In the genomic region with DNA sequence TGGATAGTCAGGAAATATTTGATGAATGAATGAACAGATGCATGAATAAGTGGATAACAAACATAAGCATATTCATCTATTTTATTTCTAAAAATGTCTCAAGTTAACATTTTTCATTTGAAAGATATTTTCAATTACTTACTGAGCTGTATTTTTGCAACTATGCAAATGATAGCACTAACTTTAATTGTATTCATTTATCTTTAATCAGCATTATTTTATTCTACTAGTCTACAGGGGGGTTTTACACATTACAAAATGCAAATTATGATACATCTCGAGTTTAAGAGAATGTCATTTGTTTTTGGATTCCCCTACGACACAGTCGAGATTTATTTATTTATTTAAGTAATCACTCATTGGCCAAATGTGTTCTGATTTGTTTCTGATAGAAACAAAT, we compare ENCODE assay signal across 2 cellular contexts.
TF ChIP-seq lines count a peak whose summit lies in the region.

No MANE protein-coding gene starts in this region.

TF ChIP-seq in HepG2, 621 proteins besides CTCF, POLR2A, EP300 and RAD21 (continued from another document):
- TF ChIP-seq, protein P1, sequence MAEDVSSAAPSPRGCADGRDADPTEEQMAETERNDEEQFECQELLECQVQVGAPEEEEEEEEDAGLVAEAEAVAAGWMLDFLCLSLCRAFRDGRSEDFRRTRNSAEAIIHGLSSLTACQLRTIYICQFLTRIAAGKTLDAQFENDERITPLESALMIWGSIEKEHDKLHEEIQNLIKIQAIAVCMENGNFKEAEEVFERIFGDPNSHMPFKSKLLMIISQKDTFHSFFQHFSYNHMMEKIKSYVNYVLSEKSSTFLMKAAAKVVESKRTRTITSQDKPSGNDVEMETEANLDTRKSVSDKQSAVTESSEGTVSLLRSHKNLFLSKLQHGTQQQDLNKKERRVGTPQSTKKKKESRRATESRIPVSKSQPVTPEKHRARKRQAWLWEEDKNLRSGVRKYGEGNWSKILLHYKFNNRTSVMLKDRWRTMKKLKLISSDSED (CRISPR knock-in tag; IDR thresholded peaks at IDR 0.05), result no peak
- TF ChIP-seq JUNB (CRISPR knock-in tag; IDR thresholded peaks at IDR 0.05; ENCODE audit: borderline replicate concordance), result no peak
- no peak for TF ChIP-seq CCAR2 (optimal IDR thresholded peaks at IDR 0.05; ENCODE audit: low read depth, low read length)
- TF ChIP-seq ZKSCAN8 (CRISPR knock-in tag; IDR thresholded peaks at IDR 0.05; ENCODE audit: borderline replicate concordance), result no peak

TF ChIP-seq in IMR-90, 13 proteins besides CTCF, POLR2A, EP300 and RAD21:
- TF ChIP-seq, protein P2, sequence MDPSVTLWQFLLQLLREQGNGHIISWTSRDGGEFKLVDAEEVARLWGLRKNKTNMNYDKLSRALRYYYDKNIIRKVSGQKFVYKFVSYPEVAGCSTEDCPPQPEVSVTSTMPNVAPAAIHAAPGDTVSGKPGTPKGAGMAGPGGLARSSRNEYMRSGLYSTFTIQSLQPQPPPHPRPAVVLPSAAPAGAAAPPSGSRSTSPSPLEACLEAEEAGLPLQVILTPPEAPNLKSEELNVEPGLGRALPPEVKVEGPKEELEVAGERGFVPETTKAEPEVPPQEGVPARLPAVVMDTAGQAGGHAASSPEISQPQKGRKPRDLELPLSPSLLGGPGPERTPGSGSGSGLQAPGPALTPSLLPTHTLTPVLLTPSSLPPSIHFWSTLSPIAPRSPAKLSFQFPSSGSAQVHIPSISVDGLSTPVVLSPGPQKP (IDR thresholded peaks at IDR 0.05; ENCODE audit: borderline replicate concordance, low read depth, low read length), result no peak
- TF ChIP-seq MAFK (IDR thresholded peaks at IDR 0.05; ENCODE audit: low read depth, low read length), result peak; percentile 23; the same call in 1 of the 2 replicates
